8 cellular contexts compared by ENCODE assay signal in the genomic region with DNA sequence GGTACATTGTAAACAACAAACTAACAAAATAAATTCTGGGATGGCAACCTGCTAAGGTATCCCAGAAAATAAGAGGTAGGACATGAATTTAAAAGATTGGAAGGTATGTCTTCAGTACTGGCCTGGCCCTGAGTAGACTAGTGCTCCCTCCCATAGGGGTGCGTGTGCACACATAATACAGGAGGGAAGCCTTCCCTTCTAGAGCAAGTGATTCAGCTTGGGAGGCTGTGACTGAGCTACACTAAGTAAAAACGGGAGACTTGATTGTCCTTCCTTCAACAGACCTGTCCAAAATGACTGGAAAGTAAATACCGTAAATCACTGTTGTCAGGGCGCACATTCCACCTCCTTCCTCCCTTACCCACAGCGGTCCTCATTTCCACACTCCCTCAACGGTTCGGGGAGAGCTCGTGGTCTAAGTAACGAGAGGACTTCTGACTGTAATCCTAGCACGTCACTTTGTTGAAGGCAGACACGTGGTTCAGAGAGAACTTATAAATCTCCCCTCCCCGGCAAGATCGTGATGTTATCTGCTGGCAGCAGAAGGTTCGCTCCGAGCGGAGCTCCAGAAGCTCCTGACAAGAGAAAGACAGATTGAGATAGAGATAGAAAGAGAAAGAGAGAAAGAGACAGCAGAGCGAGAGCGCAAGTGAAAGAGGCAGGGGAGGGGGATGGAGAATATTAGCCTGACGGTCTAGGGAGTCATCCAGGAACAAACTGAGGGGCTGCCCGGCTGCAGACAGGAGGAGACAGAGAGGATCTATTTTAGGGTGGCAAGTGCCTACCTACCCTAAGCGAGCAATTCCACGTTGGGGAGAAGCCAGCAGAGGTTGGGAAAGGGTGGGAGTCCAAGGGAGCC. TPM values are rescaled to one million over a fixed set of nuclear protein-coding genes. Genes with fewer than 3 reads are reported as not detected.
DNase-seq lines count a peak whose midpoint lies in the region; ATAC-seq and TF ChIP-seq lines count a peak whose summit lies in the region.

A gene (plus strand): TSS at position 523 of the 859 bp plus-strand sequence. CDS start 1,366 bp downstream, outside the sequence.

- no peaks in the 10 kb centered on the region for H3K4me1 Mint-ChIP-seq in stimulated activated naive CD8-positive, alpha-beta T cell treated with anti-CD3 and anti-CD28 coated beads, Interleukin-15, amount 100 ng/mL, for 72 hours

- CTCF ChIA-PET in RWPE1 (lab: Yijun Ruan, JAX): interaction anchor here (0.6 to 1.2 kb wide), 4 partner anchors 15 to 1316 kb away, joined by 3 to 5 read pairs (median 4); no protein-coding TSS in a partner anchor

- POLR2A ChIA-PET in RWPE1 (lab: Yijun Ruan, JAX; ENCODE audit: low non-redundant PET): interaction anchor here (0.6 kb wide), 1 partner anchor 130 kb away, joined by 4 read pairs; no protein-coding TSS in a partner anchor

- peak within 1 kb of the TSS in 1 of 2 donors; percentile 50 for H3K27ac Mint-ChIP-seq in stimulated activated naive CD8-positive, alpha-beta T cell treated with anti-CD3 and anti-CD28 coated beads, Interleukin-15, amount 100 ng/mL, for 72 hours

- no peak within 1 kb of the TSS for H3K4me3 Mint-ChIP-seq in stimulated activated naive CD8-positive, alpha-beta T cell treated with anti-CD3 and anti-CD28 coated beads, Interleukin-15, amount 100 ng/mL, for 72 hours

- no peaks in the 10 kb centered on the region for H3K9me3 Mint-ChIP-seq in stimulated activated naive CD8-positive, alpha-beta T cell treated with anti-CD3 and anti-CD28 coated beads, Interleukin-15, amount 100 ng/mL, for 72 hours

- peak within 1 kb of the TSS; percentile 83 for H3K27ac ChIP-seq in RWPE1

- ATAC-seq in GM19455 (IDR thresholded peaks at IDR 0.05; ENCODE audit: unreplicated experiment) (peak; percentile 55), HG03520 (IDR thresholded peaks at IDR 0.05; ENCODE audit: unreplicated experiment) (peak; percentile 34)
- peak; percentile 55 for ATAC-seq in stimulated activated naive CD8-positive, alpha-beta T cell treated with anti-CD3 and anti-CD28 coated beads, Interleukin-15, amount 100 ng/mL, for 72 hours

- DNase-seq in DMS 273 (lab: John Stamatoyannopoulos, UW; ENCODE audit: unreplicated experiment) (peak; percentile 85), RWPE1 (ENCODE audit: low spot score) (peak; percentile 26), dermis blood vessel endothelial cell (peak; percentile 87), left kidney (ENCODE audit: low read depth, low spot score) (peak; percentile 86), foreskin melanocyte (no peak)
- DNase-seq in stimulated activated naive CD8-positive, alpha-beta T cell treated with anti-CD3 and anti-CD28 coated beads, Interleukin-15, amount 100 ng/mL, for 72 hours: peak in 1 of 2 donors; percentile 11

- TF ChIP-seq CTCF in RWPE1 (conservative IDR thresholded peaks at IDR 0.05; ENCODE audit: low read depth): no peak

- peaks cover 5% of the 10 kb centered on the region for H3K27me3 Mint-ChIP-seq in stimulated activated naive CD8-positive, alpha-beta T cell treated with anti-CD3 and anti-CD28 coated beads, Interleukin-15, amount 100 ng/mL, for 72 hours

RNA-seq across cellular contexts. Expression of the gene that starts here (rescaled TPM):
- total RNA-seq in dermis blood vessel endothelial cell: 36.2 and 38.6 TPM in 2 replicates
